Comparison of ENCODE assay signal across 8 cellular contexts in the genomic region with DNA sequence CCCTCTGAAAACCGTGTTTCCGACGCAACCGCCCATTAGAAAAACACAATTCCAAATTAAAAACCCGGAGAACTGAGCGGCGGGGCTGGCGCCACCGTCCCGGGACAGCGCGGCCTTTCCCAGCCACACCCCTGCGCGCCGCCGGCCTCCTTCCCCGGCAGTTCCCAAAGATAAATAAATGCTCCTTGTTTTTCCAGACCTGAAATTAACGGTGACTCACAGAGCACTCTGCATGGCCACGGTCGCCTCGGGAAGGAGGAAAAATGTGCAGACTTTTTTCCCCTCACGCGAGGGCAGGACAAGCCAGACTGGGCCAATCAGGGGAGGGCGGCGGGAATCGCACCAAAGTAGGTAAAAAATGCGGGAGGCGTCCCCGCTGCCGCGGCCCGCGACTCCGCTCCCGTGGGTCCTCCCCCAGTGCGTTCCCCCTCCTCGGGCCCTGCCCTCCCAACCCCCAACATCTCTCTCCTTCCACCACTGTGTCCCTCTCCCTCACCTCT. TPM values are rescaled to one million over a fixed set of nuclear protein-coding genes. Genes with fewer than 3 reads are reported as not detected.
DNase-seq lines count a peak whose midpoint lies in the region; ATAC-seq, FAIRE-seq and TF ChIP-seq lines count a peak whose summit lies in the region.

No MANE protein-coding gene starts in this region.

- H3K27me3 ChIP-seq in K562 (ENCODE audit: control insufficient read depth in 2 of 2, insufficient read depth in 2 of 2, low read length in 2 of 2) (no peaks in the 10 kb centered on the region), right atrium auricular region (no peaks in the 10 kb centered on the region), parathyroid adenoma (ENCODE audit: control insufficient read depth, insufficient read depth, low read length) (no peaks in the 10 kb centered on the region)

- H3K9me1 ChIP-seq in K562 (ENCODE audit: control insufficient read depth, insufficient read depth, low read length) = no peaks in the 10 kb centered on the region

- peaks cover 7% of the 10 kb centered on the region; the same call in 1 of the 2 replicates for H4K20me1 ChIP-seq in K562 (replicated peaks; ENCODE audit: control insufficient read depth, insufficient read depth, low read length)

- ATAC-seq in K562 (peak; percentile 14), GM19467 (IDR thresholded peaks at IDR 0.05; ENCODE audit: unreplicated experiment) (no peak)

- no peak for TF ChIP-seq EP300 in K562 (IDR thresholded peaks at IDR 0.05; ENCODE audit: low read length)

- intact Hi-C loops in K562 (cut with micrococcal nuclease) = no loop called here

- H3K4me1 ChIP-seq in K562 (replicated peaks in 1 of 2; ENCODE audit: control insufficient read depth in 2 of 2, insufficient read depth in 2 of 2, low read length in 2 of 2) = peaks cover 12 to 17% of the 10 kb centered on the region in 2 experiments
- peaks cover 0 to 44% of the 10 kb centered on the region in 2 donors for H3K4me1 ChIP-seq in right atrium auricular region
- peaks cover 3% of the 10 kb centered on the region for H3K4me1 ChIP-seq in parathyroid adenoma

- H3K9me3 ChIP-seq in K562 (replicated peaks; ENCODE audit: control insufficient read depth, insufficient read depth, low read depth, low read length) (no peaks in the 10 kb centered on the region), right atrium auricular region (no peaks in the 10 kb centered on the region), parathyroid adenoma (ENCODE audit: control insufficient read depth, low read length) (no peaks in the 10 kb centered on the region)

- H3K36me3 ChIP-seq in K562 (ENCODE audit: control insufficient read depth, insufficient read depth, low read length) (no peaks in the 10 kb centered on the region), right atrium auricular region (peaks cover 3% of the 10 kb centered on the region), parathyroid adenoma (ENCODE audit: control insufficient read depth, insufficient read depth, low read length) (no peaks in the 10 kb centered on the region)

- CTCF ChIA-PET in K562 (lab: Yijun Ruan, JAX; ENCODE audit: low intra/inter-chr PET ratio) = interaction anchor here (1.4 kb wide), 1 partner anchor 33 kb away, joined by 5 read pairs; no protein-coding TSS in a partner anchor

- TF ChIP-seq RAD21 in K562 (CRISPR knock-in tag; conservative IDR thresholded peaks at IDR 0.05 in 1 of 2, IDR thresholded peaks at IDR 0.05 in 1 of 2) = no peak

- H3K4me3 ChIP-seq in AG09309 (ENCODE audit: control insufficient read depth, low read depth, low read length) (peak overlapping the region; percentile 88), K562 (peak overlapping the region; percentile 44), right atrium auricular region (peak overlapping the region; percentile 87 to 97), parathyroid adenoma (ENCODE audit: low read depth, low read length) (peak overlapping the region; percentile 52)

- TF ChIP-seq POLR2A in K562 (conservative IDR thresholded peaks at IDR 0.05) = no peak

- H3K9ac ChIP-seq in K562 (ENCODE audit: insufficient read depth in 1 of 2, low read depth in 2 of 2, low read length in 2 of 2) (peak overlapping the region; percentile 54 to 88), parathyroid adenoma (peak overlapping the region; percentile 20)

- no peak for FAIRE-seq in K562 (lab: Jason Lieb, UNC)

- BruUV-seq in K562 (replicated peaks; lab: Mats Ljungman, UMichigan) = no TSS peak

- peak overlapping the region; percentile 64 for H3K4me2 ChIP-seq in K562 (ENCODE audit: insufficient read depth, low read length)
- H3K4me2 ChIP-seq in parathyroid adenoma (ENCODE audit: low read length) = peak overlapping the region; percentile 82

- POLR2A ChIA-PET in K562 (lab: Yijun Ruan, JAX) = no interaction called here

- TF ChIP-seq CTCF in AG09309 (IDR thresholded peaks at IDR 0.05; ENCODE audit: control insufficient read depth, insufficient read depth, low read depth, low read length, missing control alignments) = no peak
- no peak for TF ChIP-seq CTCF in K562 (IDR thresholded peaks at IDR 0.05 in 2 of 3, conservative IDR thresholded peaks at IDR 0.05 in 1 of 3; ENCODE audit: insufficient read depth in 2 of 3, low read depth in 1 of 3, low read length in 3 of 3)
- peak in 1 of 2 donors; percentile 16 for TF ChIP-seq CTCF in right atrium auricular region (IDR thresholded peaks at IDR 0.05)
- TF ChIP-seq CTCF in parathyroid adenoma (IDR thresholded peaks at IDR 0.05) = no peak

- peak overlapping the region; percentile 81; the same call in 1 of the 2 replicates for H2AFZ ChIP-seq in K562 (ENCODE audit: low read depth, low read length)
- peak overlapping the region; percentile 72 for H2AFZ ChIP-seq in parathyroid adenoma

- WGBS in K562 (ENCODE audit: insufficient coverage, low coverage, missing lambda C conversion rate) = 1% methylated on average over 16 of the region's 37 CpGs

- in situ Hi-C loops in K562 (cut with MboI) = no loop called here

- DNase-seq in AG09309 (ENCODE audit: low read depth) (peak; percentile 90), GOT3 (lab: John Stamatoyannopoulos, UW) (peak; percentile 87), K562 (ENCODE audit: extremely low read depth in 1 of 4, low spot score in 3 of 4) (peak; percentile 47 to 57 (median 52)), right atrium auricular region (ENCODE audit: low spot score) (peak; percentile 95), activated gamma-delta T cell (lab: John Stamatoyannopoulos, UW) (no peak)

- peak overlapping the region; percentile 33; the same call in 2 of the 3 replicates for H3K27ac ChIP-seq in K562 (ENCODE audit: extremely low read depth, low read depth, low read length)
- H3K27ac ChIP-seq in right atrium auricular region = peak overlapping the region; percentile 99
- peak overlapping the region; percentile 98 for H3K27ac ChIP-seq in parathyroid adenoma

- H3K79me2 ChIP-seq in K562 (ENCODE audit: control insufficient read depth, insufficient read depth, low read length) = peaks cover 42% of the 10 kb centered on the region
- H3K79me2 ChIP-seq in parathyroid adenoma = peaks cover 27% of the 10 kb centered on the region

TF ChIP-seq in PFSK-1, 5 proteins besides CTCF, POLR2A, EP300 and RAD21 (continues in another document):
- 0 out of 2 replicates have a peak, but pooled peaks have one; percentile 31 for TF ChIP-seq POLR2AphosphoS5 (IDR thresholded peaks at IDR 0.05; ENCODE audit: low read depth, low read length)

TF ChIP-seq in K562, 482 proteins besides CTCF, POLR2A, EP300 and RAD21 (continues in another document):
- TF ChIP-seq NRF1 (conservative IDR thresholded peaks at IDR 0.05 in 1 of 2, IDR thresholded peaks at IDR 0.05 in 1 of 2) = peak in 1 of 2 experiments; percentile 42; a peak in 1 of 4 replicates
- TF ChIP-seq, protein P1, sequence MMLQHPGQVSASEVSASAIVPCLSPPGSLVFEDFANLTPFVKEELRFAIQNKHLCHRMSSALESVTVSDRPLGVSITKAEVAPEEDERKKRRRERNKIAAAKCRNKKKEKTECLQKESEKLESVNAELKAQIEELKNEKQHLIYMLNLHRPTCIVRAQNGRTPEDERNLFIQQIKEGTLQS (IDR thresholded peaks at IDR 0.05) = peak; percentile 24; the same call in 1 of the 2 replicates
- TF ChIP-seq, protein P1 (CRISPR knock-in tag; conservative IDR thresholded peaks at IDR 0.05) = no peak

RNA-seq across cellular contexts. Expression of gene DSTN, which starts 0.9 kb away (rescaled TPM):
- 120 TPM for polyA plus RNA-seq in PFSK-1 (2012; ENCODE audit: insufficient read length, low read depth)
- 1.8 and 4.2 TPM in 2 replicates for total RNA-seq in K562 (2011; cell fraction: chromatin; rRNA removed; ENCODE audit: low replicate concordance)
- total RNA-seq in K562 (2011; cell fraction: nucleolus; rRNA removed) = 1.3 and 2.0 TPM in 2 replicates
- total RNA-seq in K562 (2011; cell fraction: nucleoplasm; rRNA removed) = 3.9 and 5.3 TPM in 2 replicates
- 47.7 and 51.8 TPM in 2 replicates for total RNA-seq in K562 (2014; rRNA removed)
- 61.0 and 63.1 TPM in 2 replicates for total RNA-seq in K562 (2014; rRNA removed; fragmentation: Illumina TruSeq; extraction: Trizol)
- 62.3 and 63.1 TPM in 2 replicates for total RNA-seq in K562 (2015; rRNA removed; fragmentation: Illumina TruSeq; extraction: Trizol)
- 68.2 and 77.6 TPM in 2 replicates for total RNA-seq in K562 (2021)
- 25.7 and 38.1 TPM in 2 replicates for polyA plus RNA-seq in K562 (2011; rRNA removed)
- polyA plus RNA-seq in K562 (2011; cell fraction: cytosol; rRNA removed) = 4.8 and 16.4 TPM in 2 replicates
- 4.9 and 14.9 TPM in 2 replicates for polyA plus RNA-seq in K562 (2011; cell fraction: nucleus; rRNA removed)
- polyA plus RNA-seq in K562 (2012) = 86.2 and 126 TPM in 2 replicates
- 87.6 and 88.3 TPM in 2 replicates for polyA plus RNA-seq in K562 (2014; fragmentation: Illumina TruSeq; extraction: Trizol)
- polyA plus RNA-seq in K562 (2014; fragmentation: Nextera tagmentation; extraction: Ambion mirVana) = 10 to 100 TPM; 37.5 to 47.7 TPM
- polyA plus RNA-seq in K562 (2014; rRNA removed) = 47.9 and 64.3 TPM in 2 replicates
- 8.1 and 20.3 TPM in 2 replicates for polyA minus RNA-seq in K562 (2011; rRNA and poly(A)+ RNA removed)
- 14.6 and 17.2 TPM in 2 replicates for polyA minus RNA-seq in K562 (2011; cell fraction: cytosol; rRNA and poly(A)+ RNA removed)
- polyA minus RNA-seq in K562 (2011; cell fraction: nucleus; rRNA and poly(A)+ RNA removed) = 1.1 and 3.7 TPM in 2 replicates
- 100 to 1,000 TPM; 585 to 760 TPM for total RNA-seq in right atrium auricular region

RNA-seq across cellular contexts. Expression of gene BFSP1, which starts 37.8 kb away (rescaled TPM):
- polyA plus RNA-seq in PFSK-1 (2012; ENCODE audit: insufficient read length, low read depth) = 0.14 TPM
- 0.35 TPM in 1 of 2 replicates, not detected in the other for total RNA-seq in K562 (2011; cell fraction: chromatin; rRNA removed; ENCODE audit: low replicate concordance)
- 0.50 TPM in 1 of 2 replicates, not detected in the other for total RNA-seq in K562 (2011; cell fraction: nucleolus; rRNA removed)
- total RNA-seq in K562 (2011; cell fraction: nucleoplasm; rRNA removed) = not detected in 2 replicates
- total RNA-seq in K562 (2014; rRNA removed) = 0.09 and 0.53 TPM in 2 replicates
- total RNA-seq in K562 (2014; rRNA removed; fragmentation: Illumina TruSeq; extraction: Trizol) = 0.54 and 0.58 TPM in 2 replicates
- 0.34 and 0.40 TPM in 2 replicates for total RNA-seq in K562 (2015; rRNA removed; fragmentation: Illumina TruSeq; extraction: Trizol)
- 0.29 and 0.40 TPM in 2 replicates for total RNA-seq in K562 (2021)
- 0.32 and 0.70 TPM in 2 replicates for polyA plus RNA-seq in K562 (2011; rRNA removed)
- 0.04 and 0.43 TPM in 2 replicates for polyA plus RNA-seq in K562 (2011; cell fraction: cytosol; rRNA removed)
- polyA plus RNA-seq in K562 (2011; cell fraction: nucleus; rRNA removed) = 0.38 and 1.1 TPM in 2 replicates
- 0.51 and 0.65 TPM in 2 replicates for polyA plus RNA-seq in K562 (2012)
- 0.43 and 0.55 TPM in 2 replicates for polyA plus RNA-seq in K562 (2014; fragmentation: Illumina TruSeq; extraction: Trizol)
- polyA plus RNA-seq in K562 (2014; fragmentation: Nextera tagmentation; extraction: Ambion mirVana) = under 1 TPM; 0.20 to 0.42 TPM
- polyA plus RNA-seq in K562 (2014; rRNA removed) = 0.42 and 0.86 TPM in 2 replicates
- 0.28 and 0.60 TPM in 2 replicates for polyA minus RNA-seq in K562 (2011; rRNA and poly(A)+ RNA removed)
- polyA minus RNA-seq in K562 (2011; cell fraction: cytosol; rRNA and poly(A)+ RNA removed) = not detected in 2 replicates
- 0.67 and 0.89 TPM in 2 replicates for polyA minus RNA-seq in K562 (2011; cell fraction: nucleus; rRNA and poly(A)+ RNA removed)
- 1 to 10 TPM in 1 of 2 donors, under 1 TPM in 1; 0.51 to 1.3 TPM for total RNA-seq in right atrium auricular region

Comparison
In these comparisons a context has a peak if more than half of its experiments do, and no peak if none do; other contexts are left out.
1. H3K27ac ChIP-seq: peak in every context shown above with its lines; median percentile 99 in right atrium auricular region; 98 in parathyroid adenoma; 33 in K562.
2. RNA of gene DSTN, which starts 0.9 kb away (total RNA-seq): 585 to 760 TPM in right atrium auricular region; 1.3 to 77.6 TPM in K562; every median in the first group is over 4 times any median in the second.
3. Peak in every context shown above with its lines, with median percentiles within 50 percentile points of each other: H3K4me3 ChIP-seq.